24 cellular contexts compared by ENCODE assay signal in the genomic region with DNA sequence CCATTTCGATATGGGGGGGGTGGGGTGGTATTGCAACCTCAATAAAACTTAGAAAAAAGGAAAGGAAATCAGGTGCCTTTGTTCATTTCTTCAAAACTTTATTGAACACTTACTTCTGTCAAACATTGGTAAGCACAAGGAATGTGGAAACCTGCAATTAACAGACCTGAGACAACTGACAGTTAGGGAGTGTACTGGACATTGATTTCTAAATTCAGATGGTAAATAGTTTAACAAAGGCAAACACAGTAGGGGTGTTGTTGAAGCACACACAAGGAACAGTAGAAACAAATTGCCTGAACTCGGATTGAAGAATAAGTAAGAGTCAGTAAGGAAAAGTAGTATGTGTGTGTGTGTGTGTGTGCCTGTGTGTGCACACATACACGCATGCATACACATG.
A peak's percentile ranks its signal among the peaks of the same experiment; 100 is the strongest.
DNase-seq lines count a peak whose midpoint lies in the region; ATAC-seq and TF ChIP-seq lines count a peak whose summit lies in the region.
"Had no signal": no experiment of that assay in that cellular context is flagged by ENCODE, and none has a peak within 500 bp of the region (broad histone marks: within the 10 kb centered on the region; RNA-seq: fewer than 3 reads in every experiment).

No MANE protein-coding gene starts in this region.

- peaks cover 20% of the 10 kb centered on the region for H3K4me1 ChIP-seq in GM23338 (ENCODE audit: insufficient read depth)
- H3K4me1 ChIP-seq in NT2/D1 (ENCODE audit: insufficient read depth, insufficient read length): no peaks in the 10 kb centered on the region
- H3K4me1 ChIP-seq: A549; BE2C; BLaER1 treated with 17β-estradiol and CSF1 and Interleukin-3, amounts not matched to agents 10 nM and 100 nM; HAP-1 had no signal

- no peak overlapping the region for H3K4me3 ChIP-seq in GM23338
- H3K4me3 ChIP-seq in NT2/D1 (ENCODE audit: insufficient read length, low read depth): no peak overlapping the region
- H3K4me3 ChIP-seq: A549; BLaER1 treated with 17β-estradiol and CSF1 and Interleukin-3, amounts not matched to agents 10 nM and 100 nM; GM12878; HAP-1 had no signal

- intact Hi-C loops in left colon (cut with DNase I, micrococcal nuclease): no loop called here

- no peaks in the 10 kb centered on the region for H3K79me2 ChIP-seq in GM23338 (replicated peaks; ENCODE audit: insufficient read depth)

- H3K36me3 Mint-ChIP-seq in GM23338 (ENCODE audit: low read depth) (no peaks in the 10 kb centered on the region), progenitor cell of endocrine pancreas (ENCODE audit: insufficient read depth) (no peaks in the 10 kb centered on the region)
- H3K36me3 Mint-ChIP-seq: CD14-positive monocyte; CD8-positive, alpha-beta memory T cell had no signal

- no peak overlapping the region for H2AFZ ChIP-seq in GM23338

- H3K27me3 Mint-ChIP-seq in GM23338 (ENCODE audit: insufficient read depth, low read depth, poor library complexity): peaks cover 4% of the 10 kb centered on the region
- H3K27me3 Mint-ChIP-seq in progenitor cell of endocrine pancreas: no peaks in the 10 kb centered on the region
- H3K27me3 Mint-ChIP-seq: CD4-positive, alpha-beta T cell; CD8-positive, alpha-beta memory T cell had no signal

- H3K4me1 Mint-ChIP-seq in GM23338: peaks cover 24% of the 10 kb centered on the region
- peaks cover 37% of the 10 kb centered on the region for H3K4me1 Mint-ChIP-seq in progenitor cell of endocrine pancreas (ENCODE audit: low read depth)
- H3K4me1 Mint-ChIP-seq: CD14-positive monocyte; CD8-positive, alpha-beta memory T cell had no signal

- H4K20me1 ChIP-seq in GM23338 (replicated peaks; ENCODE audit: insufficient read depth): no peaks in the 10 kb centered on the region
- H4K20me1 ChIP-seq: BLaER1 treated with 17β-estradiol and CSF1 and Interleukin-3, amounts not matched to agents 10 nM and 100 nM had no signal

- no peak overlapping the region for H3K9ac ChIP-seq in NT2/D1 (ENCODE audit: insufficient read length, low read depth)
- H3K9ac ChIP-seq: BLaER1 treated with 17β-estradiol and CSF1 and Interleukin-3, amounts not matched to agents 10 nM and 100 nM had no signal

- H3K9me2 ChIP-seq in GM23338 (ENCODE audit: insufficient read depth): no peaks in the 10 kb centered on the region; the same call in 1 of the 2 replicates

- no peak overlapping the region for H3K27ac ChIP-seq in GM23338 (ENCODE audit: low read depth)
- H3K27ac ChIP-seq: A549; BLaER1 treated with 17β-estradiol and CSF1 and Interleukin-3, amounts not matched to agents 10 nM and 100 nM had no signal

- H3K27me3 ChIP-seq in GM23338 (ENCODE audit: insufficient read depth) (no peaks in the 10 kb centered on the region), NT2/D1 (ENCODE audit: insufficient read depth, insufficient read length) (no peaks in the 10 kb centered on the region)
- H3K27me3 ChIP-seq: BE2C; BLaER1 treated with 17β-estradiol and CSF1 and Interleukin-3, amounts not matched to agents 10 nM and 100 nM had no signal

- H3F3A ChIP-seq in GM23338 (replicated peaks; ENCODE audit: low read depth): no peaks in the 10 kb centered on the region

- H3K9me3 Mint-ChIP-seq in GM23338 (no peaks in the 10 kb centered on the region), progenitor cell of endocrine pancreas (ENCODE audit: low read depth) (no peaks in the 10 kb centered on the region)
- H3K9me3 Mint-ChIP-seq: CD4-positive, alpha-beta T cell; HFFc6 had no signal

- ATAC-seq in GM23338 (no peak; the same call in 2 of the 3 replicates), left colon (peak; percentile 93), GM19397 (IDR thresholded peaks at IDR 0.05; ENCODE audit: unreplicated experiment) (no peak)
- ATAC-seq: A549, GM12878 had no signal

- H3K27ac Mint-ChIP-seq in GM23338: no peak overlapping the region
- H3K27ac Mint-ChIP-seq in progenitor cell of endocrine pancreas: peak overlapping the region; percentile 44
- H3K27ac Mint-ChIP-seq: CD14-positive monocyte; CD4-positive, alpha-beta T cell; CD8-positive, alpha-beta memory T cell; HFFc6 had no signal

- no peaks in the 10 kb centered on the region for H3K9me3 ChIP-seq in NT2/D1 (ENCODE audit: insufficient read depth, low read length)
- H3K9me3 ChIP-seq: A549; BE2C; BLaER1 treated with 17β-estradiol and CSF1 and Interleukin-3, amounts not matched to agents 10 nM and 100 nM; HAP-1 had no signal

- DNase-seq in GM23338 (ENCODE audit: low spot score) (peak; percentile 26), NT2/D1 (ENCODE audit: low read depth, low spot score) (peak; percentile 8), left colon (no peak), progenitor cell of endocrine pancreas (ENCODE audit: low spot score, unreplicated experiment) (no peak), NCI-H524 treated with DMSO at 0.1 percent for 48 hours (lab: John Stamatoyannopoulos, UW) (no peak), activated gamma-delta T cell treated with Interleukin-2 at 50 U/mL for 16 hours (no peak)
- DNase-seq: 8988T; ACHN; AML-193; BE2C; CD4-positive, alpha-beta T cell; CD8-positive, alpha-beta memory T cell; DMS 273 treated with DMSO at 0.1 percent for 48 hours; DMS79; EL; GDM1; GOT3; HFFc6 had no signal

- peak overlapping the region; percentile 9; the same call in 1 of the 3 replicates for H3K4me3 Mint-ChIP-seq in GM23338
- no peak overlapping the region for H3K4me3 Mint-ChIP-seq in progenitor cell of endocrine pancreas (ENCODE audit: low read depth)
- H3K4me3 Mint-ChIP-seq: CD14-positive monocyte; CD4-positive, alpha-beta T cell; CD8-positive, alpha-beta memory T cell; HFFc6 had no signal

- peak overlapping the region; percentile 68 for H3K4me2 ChIP-seq in GM23338
- H3K4me2 ChIP-seq: A549; BLaER1 treated with 17β-estradiol and CSF1 and Interleukin-3, amounts not matched to agents 10 nM and 100 nM had no signal

- TF ChIP-seq CTCF in GM23338 (conservative IDR thresholded peaks at IDR 0.05; ENCODE audit: low read depth in 2 of 2) (no peak), progenitor cell of endocrine pancreas (IDR thresholded peaks at IDR 0.05; ENCODE audit: unreplicated experiment) (no peak)

- no peaks in the 10 kb centered on the region for H3K36me3 ChIP-seq in GM23338 (ENCODE audit: insufficient read depth)
- H3K36me3 ChIP-seq in NT2/D1 (ENCODE audit: insufficient read depth, insufficient read length, low read length): no peaks in the 10 kb centered on the region
- H3K36me3 ChIP-seq: BE2C; BLaER1 treated with 17β-estradiol and CSF1 and Interleukin-3, amounts not matched to agents 10 nM and 100 nM; HAP-1 had no signal

TF ChIP-seq in GM23338, 12 proteins besides CTCF, POLR2A, EP300 and RAD21:
- TF ChIP-seq, protein P1, sequence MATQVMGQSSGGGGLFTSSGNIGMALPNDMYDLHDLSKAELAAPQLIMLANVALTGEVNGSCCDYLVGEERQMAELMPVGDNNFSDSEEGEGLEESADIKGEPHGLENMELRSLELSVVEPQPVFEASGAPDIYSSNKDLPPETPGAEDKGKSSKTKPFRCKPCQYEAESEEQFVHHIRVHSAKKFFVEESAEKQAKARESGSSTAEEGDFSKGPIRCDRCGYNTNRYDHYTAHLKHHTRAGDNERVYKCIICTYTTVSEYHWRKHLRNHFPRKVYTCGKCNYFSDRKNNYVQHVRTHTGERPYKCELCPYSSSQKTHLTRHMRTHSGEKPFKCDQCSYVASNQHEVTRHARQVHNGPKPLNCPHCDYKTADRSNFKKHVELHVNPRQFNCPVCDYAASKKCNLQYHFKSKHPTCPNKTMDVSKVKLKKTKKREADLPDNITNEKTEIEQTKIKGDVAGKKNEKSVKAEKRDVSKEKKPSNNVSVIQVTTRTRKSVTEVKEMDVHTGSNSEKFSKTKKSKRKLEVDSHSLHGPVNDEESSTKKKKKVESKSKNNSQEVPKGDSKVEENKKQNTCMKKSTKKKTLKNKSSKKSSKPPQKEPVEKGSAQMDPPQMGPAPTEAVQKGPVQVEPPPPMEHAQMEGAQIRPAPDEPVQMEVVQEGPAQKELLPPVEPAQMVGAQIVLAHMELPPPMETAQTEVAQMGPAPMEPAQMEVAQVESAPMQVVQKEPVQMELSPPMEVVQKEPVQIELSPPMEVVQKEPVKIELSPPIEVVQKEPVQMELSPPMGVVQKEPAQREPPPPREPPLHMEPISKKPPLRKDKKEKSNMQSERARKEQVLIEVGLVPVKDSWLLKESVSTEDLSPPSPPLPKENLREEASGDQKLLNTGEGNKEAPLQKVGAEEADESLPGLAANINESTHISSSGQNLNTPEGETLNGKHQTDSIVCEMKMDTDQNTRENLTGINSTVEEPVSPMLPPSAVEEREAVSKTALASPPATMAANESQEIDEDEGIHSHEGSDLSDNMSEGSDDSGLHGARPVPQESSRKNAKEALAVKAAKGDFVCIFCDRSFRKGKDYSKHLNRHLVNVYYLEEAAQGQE (IDR thresholded peaks at IDR 0.05; ENCODE audit: unreplicated experiment): no peak
- TF ChIP-seq ZNF331 (CRISPR knock-in tag; IDR thresholded peaks at IDR 0.05; ENCODE audit: low read depth): no peak
- TF ChIP-seq POLR2AphosphoS5 (IDR thresholded peaks at IDR 0.05; ENCODE audit: low read depth): no peak
- TF ChIP-seq CREB1 (CRISPR knock-in tag; IDR thresholded peaks at IDR 0.05; ENCODE audit: low read depth): no peak
- no peak for TF ChIP-seq STAT1 (IDR thresholded peaks at IDR 0.05; ENCODE audit: unreplicated experiment)
- TF ChIP-seq EZH2 (IDR thresholded peaks at IDR 0.05; ENCODE audit: low read depth, unreplicated experiment): no peak

Comparison
In these comparisons a context has a peak if more than half of its experiments do, and no peak if none do; other contexts are left out.
1. DNase-seq: peak in GM23338 (single experiment) and NT2/D1 (single experiment); none in left colon (0 of 2), progenitor cell of endocrine pancreas (single experiment), NCI-H524 treated with DMSO at 0.1 percent for 48 hours (single experiment) and activated gamma-delta T cell treated with Interleukin-2 at 50 U/mL for 16 hours (single experiment).